21 cellular contexts compared by ENCODE assay signal in genomic region chr3:155304394-155304793, GRCh38. TPM values are rescaled to one million over a fixed set of nuclear protein-coding genes. Genes with fewer than 3 reads are reported as not detected.
"Had no signal": no experiment of that assay in that cellular context is flagged by ENCODE, and none has a peak within 500 bp of the region (broad histone marks: within the 10 kb centered on the region; RNA-seq: fewer than 3 reads in every experiment).

No MANE protein-coding gene starts in this region.

- H3K27ac Mint-ChIP-seq: activated CD4-positive, alpha-beta memory T cell treated with anti-CD3 and anti-CD28 coated beads, Interleukin-2, amount 10 ng/mL, durations not matched to agents 7 days and 5 days; activated CD4-positive, alpha-beta T cell treated with anti-CD3 and anti-CD28 coated beads for 36 hours; activated CD8-positive, alpha-beta memory T cell treated with anti-CD3 and anti-CD28 coated beads, Interleukin-2, amount 10 ng/mL, durations not matched to agents 7 days and 5 days; activated T-helper 2 cell treated with anti-CD3 and anti-CD28 coated beads, Interferon-gamma antibody, Interleukin-2, Interleukin-4, amounts not matched to agents 10 μg/mL and 5 μg/mL and 100 μg/mL, durations not matched to agents 14 hours and 24 hours and 36 hours; brain; progenitor cell of endocrine pancreas; stimulated activated naive CD8-positive, alpha-beta T cell treated with anti-CD3 and anti-CD28 coated beads, Interleukin-15, Interleukin-2, amounts not matched to agents 100 ng/mL and 50 ng/mL, for 24 hours; WTC11 had no signal

- H3K4me1 ChIP-seq: colonic mucosa, lower lobe of right lung, suprapubic skin, transverse colon, vagina had no signal

- DNase-seq: activated CD4-positive, alpha-beta memory T cell treated with anti-CD3 and anti-CD28 coated beads, Interleukin-2, amount 10 ng/mL, durations not matched to agents 7 days and 5 days; activated CD4-positive, alpha-beta T cell treated with anti-CD3 and anti-CD28 coated beads for 36 hours; activated CD8-positive, alpha-beta memory T cell treated with anti-CD3 and anti-CD28 coated beads, Interleukin-2, amount 10 ng/mL, durations not matched to agents 7 days and 5 days; activated naive CD4-positive, alpha-beta T cell treated with Interleukin-2 at 50 U/mL for 16 hours; central memory CD4-positive, alpha-beta T cell; colonic mucosa; erythroblast; gastrocnemius medialis; head of caudate nucleus; lower lobe of right lung; midbrain; transverse colon had no signal

- H3K27me3 ChIP-seq: colonic mucosa, gastrocnemius medialis, suprapubic skin, transverse colon, vagina had no signal

- H3K9me3 Mint-ChIP-seq: activated CD4-positive, alpha-beta memory T cell treated with anti-CD3 and anti-CD28 coated beads, Interleukin-2, amount 10 ng/mL, durations not matched to agents 7 days and 5 days; activated T-helper 2 cell treated with anti-CD3 and anti-CD28 coated beads, Interferon-gamma antibody, Interleukin-2, Interleukin-4, amounts not matched to agents 10 μg/mL and 5 μg/mL and 100 μg/mL, durations not matched to agents 14 hours and 24 hours and 36 hours; brain had no signal

- H3K4me3 ChIP-seq: colonic mucosa, gastrocnemius medialis, lower lobe of right lung, suprapubic skin, transverse colon, vagina had no signal

- H3K27ac ChIP-seq: colonic mucosa, lower lobe of right lung, suprapubic skin, transverse colon, vagina had no signal

- H3K4me1 Mint-ChIP-seq: activated CD4-positive, alpha-beta memory T cell treated with anti-CD3 and anti-CD28 coated beads, Interleukin-2, amount 10 ng/mL, durations not matched to agents 7 days and 5 days; activated CD4-positive, alpha-beta T cell treated with anti-CD3 and anti-CD28 coated beads for 36 hours; activated CD8-positive, alpha-beta memory T cell treated with anti-CD3 and anti-CD28 coated beads, Interleukin-2, amount 10 ng/mL, durations not matched to agents 7 days and 5 days; brain had no signal

- H3K4me3 Mint-ChIP-seq: activated CD4-positive, alpha-beta memory T cell treated with anti-CD3 and anti-CD28 coated beads, Interleukin-2, amount 10 ng/mL, durations not matched to agents 7 days and 5 days; activated CD4-positive, alpha-beta T cell treated with anti-CD3 and anti-CD28 coated beads for 36 hours; activated CD8-positive, alpha-beta memory T cell treated with anti-CD3 and anti-CD28 coated beads, Interleukin-2, amount 10 ng/mL, durations not matched to agents 7 days and 5 days; brain; stimulated activated naive CD8-positive, alpha-beta T cell treated with anti-CD3 and anti-CD28 coated beads, Interleukin-15, Interleukin-2, amounts not matched to agents 100 ng/mL and 50 ng/mL, for 24 hours; WTC11 had no signal

- H3K27me3 Mint-ChIP-seq: activated CD4-positive, alpha-beta memory T cell treated with anti-CD3 and anti-CD28 coated beads, Interleukin-2, amount 10 ng/mL, durations not matched to agents 7 days and 5 days; activated CD4-positive, alpha-beta T cell treated with anti-CD3 and anti-CD28 coated beads for 36 hours; activated CD8-positive, alpha-beta memory T cell treated with anti-CD3 and anti-CD28 coated beads, Interleukin-2, amount 10 ng/mL, durations not matched to agents 7 days and 5 days; progenitor cell of endocrine pancreas; stimulated activated naive CD8-positive, alpha-beta T cell treated with anti-CD3 and anti-CD28 coated beads, Interleukin-15, Interleukin-2, amounts not matched to agents 100 ng/mL and 50 ng/mL, for 24 hours had no signal

- H3K36me3 Mint-ChIP-seq: activated CD8-positive, alpha-beta memory T cell treated with anti-CD3 and anti-CD28 coated beads, Interleukin-2, amount 10 ng/mL, durations not matched to agents 7 days and 5 days; brain; WTC11 had no signal

- H3K36me3 ChIP-seq: colonic mucosa, gastrocnemius medialis, lower lobe of right lung, suprapubic skin, transverse colon, vagina had no signal

- H3K9me3 ChIP-seq: colonic mucosa, gastrocnemius medialis, lower lobe of right lung, suprapubic skin, transverse colon, vagina had no signal

- ATAC-seq: activated CD4-positive, alpha-beta T cell treated with anti-CD3 and anti-CD28 coated beads for 36 hours; activated CD8-positive, alpha-beta memory T cell treated with anti-CD3 and anti-CD28 coated beads, Interleukin-2, amount 10 ng/mL, durations not matched to agents 7 days and 5 days; gastrocnemius medialis; lower lobe of right lung; WTC11 had no signal

RNA-seq across cellular contexts. Expression of gene STRIT1, which starts 10.9 kb away (rescaled TPM):
- total RNA-seq: activated CD4-positive, alpha-beta memory T cell treated with anti-CD3 and anti-CD28 coated beads, Interleukin-2, amount 10 ng/mL, durations not matched to agents 7 days and 5 days; activated CD4-positive, alpha-beta T cell treated with anti-CD3 and anti-CD28 coated beads for 36 hours; activated CD8-positive, alpha-beta memory T cell treated with anti-CD3 and anti-CD28 coated beads, Interleukin-2, amount 10 ng/mL, durations not matched to agents 7 days and 5 days; activated T-helper 2 cell treated with anti-CD3 and anti-CD28 coated beads, Interferon-gamma antibody, Interleukin-2, Interleukin-4, amounts not matched to agents 10 μg/mL and 5 μg/mL and 100 μg/mL, durations not matched to agents 14 hours and 24 hours and 36 hours; colonic mucosa; lower lobe of right lung; osteoblast; progenitor cell of endocrine pancreas; suprapubic skin; T-helper 2 cell treated with Interferon-gamma antibody and Interleukin-4, amounts not matched to agents 100 ng/mL and 5 ng/mL, for 36 hours; vagina had no signal
